3 cellular contexts compared by ENCODE assay signal in the genomic region with DNA sequence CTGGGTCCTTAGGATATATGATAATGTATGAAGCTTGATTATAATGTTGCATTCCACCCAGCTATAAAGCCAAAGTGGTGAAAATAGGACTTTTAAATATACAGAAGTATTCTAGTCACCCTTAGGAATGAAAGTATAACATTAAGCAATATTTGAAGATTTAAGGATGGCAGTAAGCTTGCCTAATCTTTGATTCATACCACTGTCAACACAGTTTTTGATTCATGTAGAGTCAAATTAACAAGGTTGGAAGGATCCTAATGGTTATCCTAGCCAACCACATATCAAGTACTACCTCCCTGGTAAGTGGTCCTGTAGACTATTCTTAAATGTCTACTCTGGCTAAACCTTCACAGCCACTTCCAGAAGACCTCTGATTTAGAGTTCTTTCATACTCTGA.
TF ChIP-seq lines count a peak whose summit lies in the region.

No MANE protein-coding gene starts in this region.

TF ChIP-seq in liver, 16 proteins besides CTCF, POLR2A, EP300 and RAD21:
- TF ChIP-seq NR2F2 (IDR thresholded peaks at IDR 0.05) (no peak), HNF4G (IDR thresholded peaks at IDR 0.05) (no peak), JUND (IDR thresholded peaks at IDR 0.05) (no peak), YY1 (IDR thresholded peaks at IDR 0.05) (no peak), EGR1 (IDR thresholded peaks at IDR 0.05; ENCODE audit: low read depth in 2 of 2) (no peak), FOXA1 (IDR thresholded peaks at IDR 0.05) (no peak), SP1 (IDR thresholded peaks at IDR 0.05) (no peak), RXRA (IDR thresholded peaks at IDR 0.05) (no peak)
- TF ChIP-seq, protein P1, sequence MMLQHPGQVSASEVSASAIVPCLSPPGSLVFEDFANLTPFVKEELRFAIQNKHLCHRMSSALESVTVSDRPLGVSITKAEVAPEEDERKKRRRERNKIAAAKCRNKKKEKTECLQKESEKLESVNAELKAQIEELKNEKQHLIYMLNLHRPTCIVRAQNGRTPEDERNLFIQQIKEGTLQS (IDR thresholded peaks at IDR 0.05): no peak
- TF ChIP-seq, protein P2, sequence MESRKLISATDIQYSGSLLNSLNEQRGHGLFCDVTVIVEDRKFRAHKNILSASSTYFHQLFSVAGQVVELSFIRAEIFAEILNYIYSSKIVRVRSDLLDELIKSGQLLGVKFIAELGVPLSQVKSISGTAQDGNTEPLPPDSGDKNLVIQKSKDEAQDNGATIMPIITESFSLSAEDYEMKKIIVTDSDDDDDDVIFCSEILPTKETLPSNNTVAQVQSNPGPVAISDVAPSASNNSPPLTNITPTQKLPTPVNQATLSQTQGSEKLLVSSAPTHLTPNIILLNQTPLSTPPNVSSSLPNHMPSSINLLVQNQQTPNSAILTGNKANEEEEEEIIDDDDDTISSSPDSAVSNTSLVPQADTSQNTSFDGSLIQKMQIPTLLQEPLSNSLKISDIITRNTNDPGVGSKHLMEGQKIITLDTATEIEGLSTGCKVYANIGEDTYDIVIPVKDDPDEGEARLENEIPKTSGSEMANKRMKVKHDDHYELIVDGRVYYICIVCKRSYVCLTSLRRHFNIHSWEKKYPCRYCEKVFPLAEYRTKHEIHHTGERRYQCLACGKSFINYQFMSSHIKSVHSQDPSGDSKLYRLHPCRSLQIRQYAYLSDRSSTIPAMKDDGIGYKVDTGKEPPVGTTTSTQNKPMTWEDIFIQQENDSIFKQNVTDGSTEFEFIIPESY (IDR thresholded peaks at IDR 0.05): no peak
- TF ChIP-seq, protein P3, sequence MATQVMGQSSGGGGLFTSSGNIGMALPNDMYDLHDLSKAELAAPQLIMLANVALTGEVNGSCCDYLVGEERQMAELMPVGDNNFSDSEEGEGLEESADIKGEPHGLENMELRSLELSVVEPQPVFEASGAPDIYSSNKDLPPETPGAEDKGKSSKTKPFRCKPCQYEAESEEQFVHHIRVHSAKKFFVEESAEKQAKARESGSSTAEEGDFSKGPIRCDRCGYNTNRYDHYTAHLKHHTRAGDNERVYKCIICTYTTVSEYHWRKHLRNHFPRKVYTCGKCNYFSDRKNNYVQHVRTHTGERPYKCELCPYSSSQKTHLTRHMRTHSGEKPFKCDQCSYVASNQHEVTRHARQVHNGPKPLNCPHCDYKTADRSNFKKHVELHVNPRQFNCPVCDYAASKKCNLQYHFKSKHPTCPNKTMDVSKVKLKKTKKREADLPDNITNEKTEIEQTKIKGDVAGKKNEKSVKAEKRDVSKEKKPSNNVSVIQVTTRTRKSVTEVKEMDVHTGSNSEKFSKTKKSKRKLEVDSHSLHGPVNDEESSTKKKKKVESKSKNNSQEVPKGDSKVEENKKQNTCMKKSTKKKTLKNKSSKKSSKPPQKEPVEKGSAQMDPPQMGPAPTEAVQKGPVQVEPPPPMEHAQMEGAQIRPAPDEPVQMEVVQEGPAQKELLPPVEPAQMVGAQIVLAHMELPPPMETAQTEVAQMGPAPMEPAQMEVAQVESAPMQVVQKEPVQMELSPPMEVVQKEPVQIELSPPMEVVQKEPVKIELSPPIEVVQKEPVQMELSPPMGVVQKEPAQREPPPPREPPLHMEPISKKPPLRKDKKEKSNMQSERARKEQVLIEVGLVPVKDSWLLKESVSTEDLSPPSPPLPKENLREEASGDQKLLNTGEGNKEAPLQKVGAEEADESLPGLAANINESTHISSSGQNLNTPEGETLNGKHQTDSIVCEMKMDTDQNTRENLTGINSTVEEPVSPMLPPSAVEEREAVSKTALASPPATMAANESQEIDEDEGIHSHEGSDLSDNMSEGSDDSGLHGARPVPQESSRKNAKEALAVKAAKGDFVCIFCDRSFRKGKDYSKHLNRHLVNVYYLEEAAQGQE (IDR thresholded peaks at IDR 0.05): no peak
- TF ChIP-seq, protein P4, sequence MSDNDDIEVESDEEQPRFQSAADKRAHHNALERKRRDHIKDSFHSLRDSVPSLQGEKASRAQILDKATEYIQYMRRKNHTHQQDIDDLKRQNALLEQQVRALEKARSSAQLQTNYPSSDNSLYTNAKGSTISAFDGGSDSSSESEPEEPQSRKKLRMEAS (IDR thresholded peaks at IDR 0.05): no peak

TF ChIP-seq in HepG2, 621 proteins besides CTCF, POLR2A, EP300 and RAD21:
- TF ChIP-seq ZNF292 (CRISPR knock-in tag; IDR thresholded peaks at IDR 0.05; ENCODE audit: borderline replicate concordance, low read depth) (no peak), NCOA1 (CRISPR knock-in tag; IDR thresholded peaks at IDR 0.05) (no peak), RFXAP (CRISPR knock-in tag; IDR thresholded peaks at IDR 0.05; ENCODE audit: borderline replicate concordance) (no peak), TCF12 (IDR thresholded peaks at IDR 0.05) (no peak), TCF12 (CRISPR knock-in tag; IDR thresholded peaks at IDR 0.05) (no peak), ZFAT (CRISPR knock-in tag; conservative IDR thresholded peaks at IDR 0.05) (no peak), SP4 (CRISPR knock-in tag; IDR thresholded peaks at IDR 0.05) (no peak), ZEB1 (IDR thresholded peaks at IDR 0.05; ENCODE audit: insufficient replicate concordance, low read depth) (no peak), ZNF253 (CRISPR knock-in tag; IDR thresholded peaks at IDR 0.05; ENCODE audit: borderline replicate concordance) (no peak), CAMTA2 (CRISPR knock-in tag; IDR thresholded peaks at IDR 0.05; ENCODE audit: borderline replicate concordance) (no peak), REXO4 (CRISPR knock-in tag; IDR thresholded peaks at IDR 0.05; ENCODE audit: borderline replicate concordance) (no peak), RAD51 (IDR thresholded peaks at IDR 0.05; ENCODE audit: borderline replicate concordance) (no peak), ZNF256 (CRISPR knock-in tag; conservative IDR thresholded peaks at IDR 0.05) (no peak), ZNF614 (CRISPR knock-in tag; IDR thresholded peaks at IDR 0.05; ENCODE audit: borderline replicate concordance) (no peak), POGZ (CRISPR knock-in tag; IDR thresholded peaks at IDR 0.05) (no peak), KDM6A (CRISPR knock-in tag; IDR thresholded peaks at IDR 0.05; ENCODE audit: low read depth) (no peak), EEA1 (CRISPR knock-in tag; IDR thresholded peaks at IDR 0.05; ENCODE audit: borderline replicate concordance) (no peak)
- TF ChIP-seq, protein P5, sequence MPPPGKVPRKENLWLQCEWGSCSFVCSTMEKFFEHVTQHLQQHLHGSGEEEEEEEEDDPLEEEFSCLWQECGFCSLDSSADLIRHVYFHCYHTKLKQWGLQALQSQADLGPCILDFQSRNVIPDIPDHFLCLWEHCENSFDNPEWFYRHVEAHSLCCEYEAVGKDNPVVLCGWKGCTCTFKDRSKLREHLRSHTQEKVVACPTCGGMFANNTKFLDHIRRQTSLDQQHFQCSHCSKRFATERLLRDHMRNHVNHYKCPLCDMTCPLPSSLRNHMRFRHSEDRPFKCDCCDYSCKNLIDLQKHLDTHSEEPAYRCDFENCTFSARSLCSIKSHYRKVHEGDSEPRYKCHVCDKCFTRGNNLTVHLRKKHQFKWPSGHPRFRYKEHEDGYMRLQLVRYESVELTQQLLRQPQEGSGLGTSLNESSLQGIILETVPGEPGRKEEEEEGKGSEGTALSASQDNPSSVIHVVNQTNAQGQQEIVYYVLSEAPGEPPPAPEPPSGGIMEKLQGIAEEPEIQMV (CRISPR knock-in tag; IDR thresholded peaks at IDR 0.05; ENCODE audit: low read depth): no peak
- TF ChIP-seq, protein P6, sequence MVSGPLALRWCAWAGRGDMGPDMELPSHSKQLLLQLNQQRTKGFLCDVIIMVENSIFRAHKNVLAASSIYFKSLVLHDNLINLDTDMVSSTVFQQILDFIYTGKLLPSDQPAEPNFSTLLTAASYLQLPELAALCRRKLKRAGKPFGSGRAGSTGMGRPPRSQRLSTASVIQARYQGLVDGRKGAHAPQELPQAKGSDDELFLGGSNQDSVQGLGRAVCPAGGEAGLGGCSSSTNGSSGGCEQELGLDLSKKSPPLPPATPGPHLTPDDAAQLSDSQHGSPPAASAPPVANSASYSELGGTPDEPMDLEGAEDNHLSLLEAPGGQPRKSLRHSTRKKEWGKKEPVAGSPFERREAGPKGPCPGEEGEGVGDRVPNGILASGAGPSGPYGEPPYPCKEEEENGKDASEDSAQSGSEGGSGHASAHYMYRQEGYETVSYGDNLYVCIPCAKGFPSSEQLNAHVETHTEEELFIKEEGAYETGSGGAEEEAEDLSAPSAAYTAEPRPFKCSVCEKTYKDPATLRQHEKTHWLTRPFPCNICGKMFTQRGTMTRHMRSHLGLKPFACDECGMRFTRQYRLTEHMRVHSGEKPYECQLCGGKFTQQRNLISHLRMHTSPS (CRISPR knock-in tag; IDR thresholded peaks at IDR 0.05; ENCODE audit: low read depth): no peak

TF ChIP-seq in SK-N-SH, 30 proteins besides CTCF, POLR2A, EP300 and RAD21:
- TF ChIP-seq MEF2A (IDR thresholded peaks at IDR 0.05; ENCODE audit: borderline replicate concordance, low read depth) (no peak), NFIC (IDR thresholded peaks at IDR 0.05; ENCODE audit: borderline replicate concordance) (no peak), GATA2 (CRISPR knock-in tag; IDR thresholded peaks at IDR 0.05) (no peak), FOXM1 (IDR thresholded peaks at IDR 0.05; ENCODE audit: low read depth) (no peak), YY1 (IDR thresholded peaks at IDR 0.05; ENCODE audit: low read depth) (no peak), JUND (IDR thresholded peaks at IDR 0.05) (no peak), ELF1 (IDR thresholded peaks at IDR 0.05) (no peak), TAF1 (IDR thresholded peaks at IDR 0.05; ENCODE audit: borderline replicate concordance, low read depth, low read length) (no peak), FOSL2 (IDR thresholded peaks at IDR 0.05; ENCODE audit: borderline replicate concordance, low read depth) (no peak), SMC3 (IDR thresholded peaks at IDR 0.05; ENCODE audit: low read depth, low read length) (no peak), SIN3A (IDR thresholded peaks at IDR 0.05; ENCODE audit: borderline replicate concordance, low read depth, low read length) (no peak), NRF1 (IDR thresholded peaks at IDR 0.05; ENCODE audit: low read depth, low read length) (no peak)
- TF ChIP-seq, protein P7, sequence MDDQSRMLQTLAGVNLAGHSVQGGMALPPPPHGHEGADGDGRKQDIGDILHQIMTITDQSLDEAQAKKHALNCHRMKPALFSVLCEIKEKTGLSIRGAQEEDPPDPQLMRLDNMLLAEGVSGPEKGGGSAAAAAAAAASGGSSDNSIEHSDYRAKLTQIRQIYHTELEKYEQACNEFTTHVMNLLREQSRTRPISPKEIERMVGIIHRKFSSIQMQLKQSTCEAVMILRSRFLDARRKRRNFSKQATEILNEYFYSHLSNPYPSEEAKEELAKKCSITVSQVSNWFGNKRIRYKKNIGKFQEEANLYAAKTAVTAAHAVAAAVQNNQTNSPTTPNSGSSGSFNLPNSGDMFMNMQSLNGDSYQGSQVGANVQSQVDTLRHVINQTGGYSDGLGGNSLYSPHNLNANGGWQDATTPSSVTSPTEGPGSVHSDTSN (IDR thresholded peaks at IDR 0.05): no peak
- TF ChIP-seq, protein P8, sequence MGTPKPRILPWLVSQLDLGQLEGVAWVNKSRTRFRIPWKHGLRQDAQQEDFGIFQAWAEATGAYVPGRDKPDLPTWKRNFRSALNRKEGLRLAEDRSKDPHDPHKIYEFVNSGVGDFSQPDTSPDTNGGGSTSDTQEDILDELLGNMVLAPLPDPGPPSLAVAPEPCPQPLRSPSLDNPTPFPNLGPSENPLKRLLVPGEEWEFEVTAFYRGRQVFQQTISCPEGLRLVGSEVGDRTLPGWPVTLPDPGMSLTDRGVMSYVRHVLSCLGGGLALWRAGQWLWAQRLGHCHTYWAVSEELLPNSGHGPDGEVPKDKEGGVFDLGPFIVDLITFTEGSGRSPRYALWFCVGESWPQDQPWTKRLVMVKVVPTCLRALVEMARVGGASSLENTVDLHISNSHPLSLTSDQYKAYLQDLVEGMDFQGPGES (IDR thresholded peaks at IDR 0.05; ENCODE audit: low read depth, low read length): no peak
- TF ChIP-seq, protein P3 (IDR thresholded peaks at IDR 0.05; ENCODE audit: low read depth, low read length): no peak
